In genomic region chr16:84785843-84786538, GRCh38 we compare ENCODE assay signal across 12 cellular contexts. TPM values are rescaled to one million over a fixed set of nuclear protein-coding genes. Genes with fewer than 3 reads are reported as not detected.
DNase-seq lines count a peak whose midpoint lies in the region; ATAC-seq, FAIRE-seq and TF ChIP-seq lines count a peak whose summit lies in the region.
"Had no signal": no experiment of that assay in that cellular context is flagged by ENCODE, and none has a peak within 500 bp of the region (broad histone marks: within the 10 kb centered on the region; RNA-seq: fewer than 3 reads in every experiment).

No MANE protein-coding gene starts in this region.

- no peak overlapping the region for H2AFZ ChIP-seq in H1 (ENCODE audit: low read length)
- H2AFZ ChIP-seq in osteoblast (ENCODE audit: low read length): no peak overlapping the region

- no peak overlapping the region for H4K91ac ChIP-seq in H1 (replicated peaks; ENCODE audit: insufficient read length, low read length)

- H2BK5ac ChIP-seq in H1 (ENCODE audit: low read depth, low read length): no peak overlapping the region

- intact Hi-C loops in breast epithelium (cut with DNase I; ENCODE audit: low total_unique reads): no loop called here

- CTCF ChIA-PET in H1 (lab: Charles Lee; ENCODE audit: partially characterized antibody): interaction anchor here (0.6 to 2.7 kb wide), 14 partner anchors 9 to 148 kb away, joined by 3 to 13 read pairs (median 4); no protein-coding TSS in a partner anchor

- H3K36me3 Mint-ChIP-seq in endodermal cell (ENCODE audit: low read depth): no peaks in the 10 kb centered on the region

- no peak overlapping the region for H3K23ac ChIP-seq in H1 (ENCODE audit: insufficient read length)

- TF ChIP-seq POLR2A in H1 (IDR thresholded peaks at IDR 0.05; ENCODE audit: control extremely low read depth in 1 of 2, low read depth in 2 of 2, low read length in 2 of 2): no peak
- no peak for TF ChIP-seq POLR2A in breast epithelium (IDR thresholded peaks at IDR 0.05)

- TF ChIP-seq RAD21 in H1 (IDR thresholded peaks at IDR 0.05 in 1 of 2, conservative IDR thresholded peaks at IDR 0.05 in 1 of 2; ENCODE audit: low read depth in 2 of 2, low read length in 2 of 2): no peak

- POLR2A ChIA-PET in H1 (lab: Charles Lee; ENCODE audit: partially characterized antibody): interaction anchor here (1.1 kb wide), 1 partner anchor 11 kb away, joined by 3 read pairs; no protein-coding TSS in a partner anchor

- no peak overlapping the region for H3K4me3 Mint-ChIP-seq in endodermal cell

- H3K27ac Mint-ChIP-seq in endodermal cell: no peak overlapping the region

- H3K27me3 ChIP-seq in H1 (replicated peaks in 1 of 4; ENCODE audit: control insufficient read depth in 3 of 4, extremely low read depth in 1 of 4, insufficient read depth in 3 of 4, low read length in 3 of 4): no peaks in the 10 kb centered on the region
- H3K27me3 ChIP-seq in osteoblast (ENCODE audit: insufficient read depth, low read length): no peaks in the 10 kb centered on the region
- no peaks in the 10 kb centered on the region for H3K27me3 ChIP-seq in endodermal cell (ENCODE audit: control insufficient read depth, insufficient read depth, low read length, poor library complexity, severe bottlenecking)
- no peaks in the 10 kb centered on the region for H3K27me3 ChIP-seq in breast epithelium
- H3K27me3 ChIP-seq: Peyer's patch, upper lobe of left lung had no signal

- H2BK120ac ChIP-seq in H1 (replicated peaks; ENCODE audit: low read depth, low read length): no peak overlapping the region

- H3K56ac ChIP-seq in H1 (replicated peaks; ENCODE audit: insufficient read length, low read depth, low read length): no peak overlapping the region

- peaks cover 4% of the 10 kb centered on the region for H3K4me1 Mint-ChIP-seq in endodermal cell

- H3K4me1 ChIP-seq in H1 (replicated peaks in 1 of 4; ENCODE audit: control insufficient read depth in 3 of 4, insufficient read depth in 4 of 4, low read length in 3 of 4) (no peaks in the 10 kb centered on the region), osteoblast (ENCODE audit: insufficient read depth, low read length) (peaks cover 3% of the 10 kb centered on the region), endodermal cell (ENCODE audit: control insufficient read depth, insufficient read depth, low read length) (no peaks in the 10 kb centered on the region), breast epithelium (peaks cover 0 to 7% of the 10 kb centered on the region in 2 donors)

- no peaks in the 10 kb centered on the region for H3K36me3 ChIP-seq in H1 (ENCODE audit: control insufficient read depth in 2 of 4, insufficient read depth in 4 of 4, low read length in 3 of 4)
- H3K36me3 ChIP-seq in osteoblast (ENCODE audit: insufficient read depth, low read length): no peaks in the 10 kb centered on the region
- no peaks in the 10 kb centered on the region for H3K36me3 ChIP-seq in endodermal cell (ENCODE audit: control insufficient read depth, insufficient read depth, low read length)
- no peaks in the 10 kb centered on the region for H3K36me3 ChIP-seq in breast epithelium
- H3K36me3 ChIP-seq: Peyer's patch, upper lobe of left lung had no signal

- no peak overlapping the region for H3K18ac ChIP-seq in H1 (ENCODE audit: extremely low read depth, low read length)

- WGBS in H1 (ENCODE audit: extremely low coverage in 1 of 2, insufficient coverage in 1 of 2, insufficient read length in 1 of 2, insufficient replicate concordance in 2 of 2, low coverage in 1 of 2, low lambda C conversion rate in 2 of 2, missing lambda C conversion rate in 1 of 2), 2 experiments: 92% methylated on average over 9 of the region's 10 CpGs; no CpG with 5 or more reads in 1 of the 2 experiments
- WGBS in endodermal cell (ENCODE audit: insufficient coverage in 1 of 2, insufficient read length in 1 of 2), 2 experiments: 92 to 96% methylated on average over 4 to 10 of the region's 10 CpGs

- no peaks in the 10 kb centered on the region for H4K20me1 ChIP-seq in H1 (replicated peaks in 1 of 2; ENCODE audit: control insufficient read depth in 1 of 2, insufficient read depth in 2 of 2, low read length in 2 of 2)
- H4K20me1 ChIP-seq in osteoblast (ENCODE audit: insufficient read depth, low read length): no peaks in the 10 kb centered on the region

- H3K9me3 Mint-ChIP-seq in endodermal cell: no peaks in the 10 kb centered on the region

- no peaks in the 10 kb centered on the region for H3K27me3 Mint-ChIP-seq in endodermal cell (ENCODE audit: insufficient read depth)

- 0 out of 2 replicates have a peak, but pooled peaks cover 2% of the 10 kb centered on the region for H3K79me1 ChIP-seq in H1 (ENCODE audit: low read depth, low read length)

- no peak overlapping the region for H2BK12ac ChIP-seq in H1 (ENCODE audit: low read depth, low read length)

- no peak overlapping the region for H2BK15ac ChIP-seq in H1 (ENCODE audit: low read length)

- no peak overlapping the region for H4K5ac ChIP-seq in H1 (ENCODE audit: insufficient read length, low read depth, low read length)

- no peak for TF ChIP-seq EP300 in H1 (IDR thresholded peaks at IDR 0.05; ENCODE audit: borderline replicate concordance in 1 of 2, low read depth in 2 of 2, low read length in 2 of 2)

- 0 out of 2 replicates have a peak overlapping the region, but pooled peaks have one; percentile 8 for H2AK5ac ChIP-seq in H1 (ENCODE audit: low read depth, low read length)

- no peak overlapping the region for H3K27ac ChIP-seq in H1 (ENCODE audit: low read depth, low read length)
- no peak overlapping the region for H3K27ac ChIP-seq in osteoblast (ENCODE audit: low read depth, low read length)
- H3K27ac ChIP-seq in endodermal cell (ENCODE audit: low read depth, low read length): no peak overlapping the region
- no peak overlapping the region for H3K27ac ChIP-seq in breast epithelium
- H3K27ac ChIP-seq: HL-60, upper lobe of left lung had no signal

- no peak overlapping the region for H3K9ac ChIP-seq in H1 (replicated peaks in 1 of 4; ENCODE audit: extremely low read depth in 1 of 4, low read depth in 3 of 4, low read length in 3 of 4)
- H3K9ac ChIP-seq in endodermal cell (ENCODE audit: extremely low read depth, low read length, poor library complexity, severe bottlenecking): no peak overlapping the region

- peak; percentile 30 for DNase-seq in GM03348 (ENCODE audit: low spot score)
- peak; percentile 54 for DNase-seq in NCI-H2196 treated with DMSO at 0.1 percent for 48 hours (lab: John Stamatoyannopoulos, UW; ENCODE audit: unreplicated experiment)
- DNase-seq in H1 (ENCODE audit: low read depth in 1 of 2, low spot score in 2 of 2): no peak
- peak; percentile 73 for DNase-seq in osteoblast (ENCODE audit: insufficient read length, low spot score, missing footprints)
- DNase-seq in GM20000 (ENCODE audit: low spot score): no peak
- DNase-seq in endodermal cell: no peak
- no peak for DNase-seq in breast epithelium (ENCODE audit: low spot score in 2 of 2)
- DNase-seq: effector memory CD4-positive, alpha-beta T cell; upper lobe of left lung had no signal

- H3K4me2 ChIP-seq in H1 (ENCODE audit: insufficient read depth in 1 of 2, low read depth in 2 of 2, low read length in 2 of 2) (no peak overlapping the region), osteoblast (ENCODE audit: insufficient read depth, low read length) (no peak overlapping the region)

- no peak overlapping the region for H2BK20ac ChIP-seq in H1 (ENCODE audit: low read length)

- TF ChIP-seq CTCF in H1 (IDR thresholded peaks at IDR 0.05; ENCODE audit: control extremely low read depth in 1 of 3, insufficient read depth in 1 of 3, low read depth in 1 of 3, low read length in 3 of 3) (no peak), osteoblast (IDR thresholded peaks at IDR 0.05; ENCODE audit: extremely low read depth, low read depth, low read length) (no peak), GM20000 (IDR thresholded peaks at IDR 0.05; ENCODE audit: extremely low read depth, missing control alignments) (no peak), endodermal cell (conservative IDR thresholded peaks at IDR 0.05) (no peak), breast epithelium (IDR thresholded peaks at IDR 0.05) (no peak)

- no peaks in the 10 kb centered on the region for H3K23me2 ChIP-seq in H1 (ENCODE audit: low read depth, low read length)

- no peak overlapping the region for H3K4ac ChIP-seq in H1 (replicated peaks; ENCODE audit: insufficient read length, low read depth, low read length)

- no peak for FAIRE-seq in H1 (lab: Jason Lieb, UNC)

- no peaks in the 10 kb centered on the region for H3K9me3 ChIP-seq in H1 (ENCODE audit: insufficient read depth in 2 of 2, low read depth in 1 of 2, low read length in 1 of 2)
- H3K9me3 ChIP-seq in osteoblast (ENCODE audit: low read depth, low read length): no peaks in the 10 kb centered on the region
- no peaks in the 10 kb centered on the region for H3K9me3 ChIP-seq in endodermal cell (ENCODE audit: control insufficient read depth, low read length)
- no peaks in the 10 kb centered on the region for H3K9me3 ChIP-seq in breast epithelium
- H3K9me3 ChIP-seq: Peyer's patch, upper lobe of left lung had no signal

- no peak overlapping the region for H3K14ac ChIP-seq in H1 (ENCODE audit: insufficient read length)

- H4K8ac ChIP-seq in H1 (ENCODE audit: extremely low read depth, insufficient read depth, low read length): no peak overlapping the region

- no peak overlapping the region for H3K4me3 ChIP-seq in H1 (ENCODE audit: extremely low read depth in 1 of 4, insufficient read depth in 2 of 4, low read depth in 3 of 4, low read length in 4 of 4)
- no peak overlapping the region for H3K4me3 ChIP-seq in osteoblast (ENCODE audit: insufficient read depth, low read length)
- no peak overlapping the region for H3K4me3 ChIP-seq in endodermal cell (ENCODE audit: low read length)
- no peak overlapping the region for H3K4me3 ChIP-seq in breast epithelium
- H3K4me3 ChIP-seq: Peyer's patch, upper lobe of left lung had no signal

- no peak for ATAC-seq in GM18519 (IDR thresholded peaks at IDR 0.05; ENCODE audit: low FRiP score, unreplicated experiment)

- no peaks in the 10 kb centered on the region for H3K79me2 ChIP-seq in H1 (ENCODE audit: control insufficient read depth in 1 of 2, insufficient read depth in 2 of 2, low read length in 2 of 2)
- no peaks in the 10 kb centered on the region for H3K79me2 ChIP-seq in osteoblast (ENCODE audit: insufficient read depth, low read length)

TF ChIP-seq in H1, 55 proteins besides CTCF, POLR2A, EP300 and RAD21 (continues in another document):
- TF ChIP-seq CREB1 (IDR thresholded peaks at IDR 0.05): no peak

RNA-seq across cellular contexts. Expression of gene CRISPLD2, which starts 33.8 kb away (rescaled TPM):
- 5.1 and 6.4 TPM in 2 replicates for total RNA-seq in H1 (2021; fragmentation: NEBNext Ultra II Directional; extraction: Animal tissue kit (Norgen Biotek cat#: 25700))
- polyA plus RNA-seq in H1 (2011; rRNA removed): 2.7 and 3.6 TPM in 2 replicates
- 3.5 TPM for polyA plus RNA-seq in H1 (2011; cell fraction: cytosol; rRNA removed)
- 5.6 TPM for polyA plus RNA-seq in H1 (2011; cell fraction: nucleus; rRNA removed)
- polyA plus RNA-seq in H1 (2012, experiment 1 of 2): 3.2 to 4.7 TPM (median 4.0 TPM) in 4 replicates
- polyA plus RNA-seq in H1 (2012, experiment 2 of 2): 2.0 TPM
- polyA plus RNA-seq in H1 (2013, experiment 1 of 2): 6.6 TPM
- 6.2 TPM for polyA plus RNA-seq in H1 (2013, experiment 2 of 2)
- 4.0 and 7.3 TPM in 2 replicates for polyA minus RNA-seq in H1 (2011; rRNA and poly(A)+ RNA removed)
- 4.4 TPM for polyA minus RNA-seq in H1 (2011; cell fraction: cytosol; rRNA and poly(A)+ RNA removed)
- 4.8 TPM for polyA minus RNA-seq in H1 (2011; cell fraction: nucleus; rRNA and poly(A)+ RNA removed)
- total RNA-seq in osteoblast (40.2 and 122 TPM in 2 replicates), endodermal cell (1 to 10 TPM; 5.0 to 9.3 TPM), breast epithelium (100 to 1,000 TPM in 2 of 3 donors, 10 to 100 TPM in 1; 94.7 to 386 (median 216) TPM)
- polyA plus RNA-seq in endodermal cell (2013, experiment 1 of 2): 1.6 TPM
- 1.7 TPM for polyA plus RNA-seq in endodermal cell (2013, experiment 2 of 2)

Comparison
In these comparisons a context has a peak if more than half of its experiments do, and no peak if none do; other contexts are left out.
1. DNase-seq: peak in GM03348 (single experiment), NCI-H2196 treated with DMSO at 0.1 percent for 48 hours (single experiment) and osteoblast (single experiment); none in H1 (0 of 2), GM20000 (single experiment), endodermal cell (single experiment) and breast epithelium (0 of 2).